1 cellular context compared by ENCODE assay signal in genomic region chr10:61000769-61001730, GRCh38.
TF ChIP-seq lines count a peak whose summit lies in the region.

No MANE protein-coding gene starts in this region.

TF ChIP-seq in HepG2, 621 proteins besides CTCF, POLR2A, EP300 and RAD21 (continued from another document and continues in another):
- TF ChIP-seq GFI1 (CRISPR knock-in tag; IDR thresholded peaks at IDR 0.05; ENCODE audit: borderline replicate concordance) (peak; percentile 70), DZIP1 (CRISPR knock-in tag; IDR thresholded peaks at IDR 0.05) (no peak), HNRNPL (IDR thresholded peaks at IDR 0.05; ENCODE audit: low read depth, low read length) (no peak), PRDM15 (CRISPR knock-in tag; IDR thresholded peaks at IDR 0.05) (no peak), NR0B2 (CRISPR knock-in tag; IDR thresholded peaks at IDR 0.05) (0 out of 2 replicates have a peak, but pooled peaks have one; percentile 74), ZNF496 (CRISPR knock-in tag; IDR thresholded peaks at IDR 0.05; ENCODE audit: insufficient replicate concordance) (no peak), ZNF207 (IDR thresholded peaks at IDR 0.05; ENCODE audit: borderline replicate concordance) (no peak), ZNF546 (CRISPR knock-in tag; conservative IDR thresholded peaks at IDR 0.05) (no peak), PATZ1 (CRISPR knock-in tag; IDR thresholded peaks at IDR 0.05) (peak; percentile 75), UBTF (CRISPR knock-in tag; IDR thresholded peaks at IDR 0.05) (peak; percentile 4; the same call in 1 of the 2 replicates), HNRNPH1 (optimal IDR thresholded peaks at IDR 0.05; ENCODE audit: low read depth, low read length) (no peak), HNRNPUL1 (IDR thresholded peaks at IDR 0.05; ENCODE audit: low read depth, low read length) (no peak), SCMH1 (CRISPR knock-in tag; IDR thresholded peaks at IDR 0.05; ENCODE audit: borderline replicate concordance) (no peak), CHD4 (IDR thresholded peaks at IDR 0.05; ENCODE audit: borderline replicate concordance, low read length) (peak; percentile 20; the same call in 1 of the 2 replicates), FOXM1 (CRISPR knock-in tag; IDR thresholded peaks at IDR 0.05) (no peak), ERF (CRISPR knock-in tag; IDR thresholded peaks at IDR 0.05) (no peak), ZFP1 (CRISPR knock-in tag; IDR thresholded peaks at IDR 0.05) (no peak), MEIS1 (CRISPR knock-in tag; IDR thresholded peaks at IDR 0.05; ENCODE audit: borderline replicate concordance) (no peak; the same call in 1 of the 2 replicates), SALL1 (CRISPR knock-in tag; IDR thresholded peaks at IDR 0.05) (peak; percentile 32; the same call in 1 of the 2 replicates), ZNF607 (CRISPR knock-in tag; IDR thresholded peaks at IDR 0.05; ENCODE audit: borderline replicate concordance) (no peak), ATF6 (CRISPR knock-in tag; conservative IDR thresholded peaks at IDR 0.05) (no peak), NR2F1 (CRISPR knock-in tag; IDR thresholded peaks at IDR 0.05) (no peak), TBX2 (CRISPR knock-in tag; IDR thresholded peaks at IDR 0.05; ENCODE audit: borderline replicate concordance) (peak; percentile 60), RBM39 (IDR thresholded peaks at IDR 0.05; ENCODE audit: low read depth, low read length, poor library complexity, severe bottlenecking) (peak; percentile 30), IKZF1 (IDR thresholded peaks at IDR 0.05) (no peak), ZNF441 (CRISPR knock-in tag; IDR thresholded peaks at IDR 0.05; ENCODE audit: borderline replicate concordance) (no peak), ZBTB4 (CRISPR knock-in tag; IDR thresholded peaks at IDR 0.05; ENCODE audit: borderline replicate concordance) (no peak), RERE (CRISPR knock-in tag; IDR thresholded peaks at IDR 0.05; ENCODE audit: low read depth) (no peak), ZNF766 (CRISPR knock-in tag; IDR thresholded peaks at IDR 0.05; ENCODE audit: borderline replicate concordance) (0 out of 2 replicates have a peak, but pooled peaks have one; percentile 21), ZFP90 (CRISPR knock-in tag; IDR thresholded peaks at IDR 0.05; ENCODE audit: borderline replicate concordance) (peak; percentile 59; the same call in 1 of the 2 replicates), DNMT3B (CRISPR knock-in tag; conservative IDR thresholded peaks at IDR 0.05) (no peak), ZNF101 (CRISPR knock-in tag; IDR thresholded peaks at IDR 0.05; ENCODE audit: borderline replicate concordance, low read depth) (no peak), RNF2 (conservative IDR thresholded peaks at IDR 0.05; ENCODE audit: low read depth) (no peak), ZNF737 (CRISPR knock-in tag; IDR thresholded peaks at IDR 0.05; ENCODE audit: borderline replicate concordance) (no peak), ZNF33B (CRISPR knock-in tag; IDR thresholded peaks at IDR 0.05) (no peak), AHR (CRISPR knock-in tag; IDR thresholded peaks at IDR 0.05) (no peak), ARHGAP35 (CRISPR knock-in tag; IDR thresholded peaks at IDR 0.05; ENCODE audit: borderline replicate concordance) (no peak), PHF21A (CRISPR knock-in tag; IDR thresholded peaks at IDR 0.05) (peak; percentile 50; the same call in 1 of the 2 replicates)
